ENCODE assay signal across 21 cellular contexts in genomic region chr20:5774438-5774837, GRCh38.
"Had no signal": no experiment of that assay in that cellular context is flagged by ENCODE, and none has a peak within 500 bp of the region (broad histone marks: within the 10 kb centered on the region; RNA-seq: fewer than 3 reads in every experiment).

No MANE protein-coding gene starts in this region.

- H3K4me1 ChIP-seq: pancreas, sigmoid colon, tibial artery had no signal

- H3K9me3 ChIP-seq: colonic mucosa, pancreas, sigmoid colon, tibial artery had no signal

- H3K9me3 Mint-ChIP-seq: activated CD4-positive, alpha-beta memory T cell treated with anti-CD3 and anti-CD28 coated beads, Interleukin-2, amount 10 ng/mL, durations not matched to agents 7 days and 5 days; activated naive CD4-positive, alpha-beta T cell treated with anti-CD3 and anti-CD28 coated beads for 36 hours; activated T-cell treated with anti-CD3 and anti-CD28 coated beads, Interleukin-2, amount 50 U/mL, for 4 hours; endodermal cell; naive thymus-derived CD8-positive, alpha-beta T cell; T-helper 1 cell treated with Interleukin-12 subunit alpha and Interleukin-12 subunit beta and Interleukin-4 antibody, amounts not matched to agents 30 μg/mL and 1 μg/mL, for 36 hours had no signal

- H3K27ac Mint-ChIP-seq: activated CD4-positive, alpha-beta memory T cell treated with anti-CD3 and anti-CD28 coated beads, Interleukin-2, amount 10 ng/mL, durations not matched to agents 7 days and 5 days; activated CD4-positive, alpha-beta T cell treated with anti-CD3 and anti-CD28 coated beads for 36 hours; endodermal cell; T-helper 1 cell treated with Interleukin-12 subunit alpha and Interleukin-12 subunit beta and Interleukin-4 antibody, amounts not matched to agents 30 μg/mL and 1 μg/mL, for 36 hours had no signal

- H3K27ac ChIP-seq: brain microvascular endothelial cell, colonic mucosa, epithelial cell of prostate, hepatocyte, pancreas, sigmoid colon, tibial artery had no signal

- H3K79me2 ChIP-seq: hepatocyte had no signal

- H2AFZ ChIP-seq: hepatocyte had no signal

- H3K4me3 Mint-ChIP-seq: activated CD4-positive, alpha-beta memory T cell treated with anti-CD3 and anti-CD28 coated beads, Interleukin-2, amount 10 ng/mL, durations not matched to agents 7 days and 5 days; activated CD4-positive, alpha-beta T cell treated with anti-CD3 and anti-CD28 coated beads for 36 hours; activated naive CD4-positive, alpha-beta T cell treated with anti-CD3 and anti-CD28 coated beads for 36 hours; activated T-cell treated with anti-CD3 and anti-CD28 coated beads, Interleukin-2, amount 50 U/mL, for 4 hours; endodermal cell; naive thymus-derived CD8-positive, alpha-beta T cell; T-helper 1 cell treated with Interleukin-12 subunit alpha and Interleukin-12 subunit beta and Interleukin-4 antibody, amounts not matched to agents 30 μg/mL and 1 μg/mL, for 36 hours had no signal

- H3K27me3 Mint-ChIP-seq: activated CD4-positive, alpha-beta memory T cell treated with anti-CD3 and anti-CD28 coated beads, Interleukin-2, amount 10 ng/mL, durations not matched to agents 7 days and 5 days; activated CD4-positive, alpha-beta T cell treated with anti-CD3 and anti-CD28 coated beads for 36 hours; naive thymus-derived CD8-positive, alpha-beta T cell had no signal

- H3K4me2 ChIP-seq: hepatocyte had no signal

- H3K4me1 Mint-ChIP-seq: activated CD4-positive, alpha-beta memory T cell treated with anti-CD3 and anti-CD28 coated beads, Interleukin-2, amount 10 ng/mL, durations not matched to agents 7 days and 5 days had no signal

- DNase-seq: activated CD4-positive, alpha-beta memory T cell treated with anti-CD3 and anti-CD28 coated beads, Interleukin-2, amount 10 ng/mL, durations not matched to agents 7 days and 5 days; activated CD4-positive, alpha-beta T cell treated with anti-CD3 and anti-CD28 coated beads for 36 hours; activated naive CD4-positive, alpha-beta T cell treated with anti-CD3 and anti-CD28 coated beads for 36 hours; activated T-cell treated with anti-CD3 and anti-CD28 coated beads, Interleukin-2, amount 50 U/mL, for 4 hours; aorta; brain microvascular endothelial cell; central memory CD4-positive, alpha-beta T cell; colonic mucosa; endodermal cell; foreskin fibroblast; left cardiac atrium; mesendoderm; naive thymus-derived CD8-positive, alpha-beta T cell; pancreas; sigmoid colon; stimulated activated naive CD8-positive, alpha-beta T cell treated with anti-CD3 and anti-CD28 coated beads, Interleukin-15, Interleukin-2, amounts not matched to agents 100 U/mL and 50 U/mL, for 24 hours; substantia nigra; tibial artery had no signal

- H3K36me3 ChIP-seq: brain microvascular endothelial cell, colonic mucosa had no signal

- H3K4me3 ChIP-seq: colonic mucosa, hepatocyte, pancreas, sigmoid colon, tibial artery had no signal

- H3K27me3 ChIP-seq: brain microvascular endothelial cell, colonic mucosa, hepatocyte, pancreas, sigmoid colon, tibial artery had no signal

- ATAC-seq: activated CD4-positive, alpha-beta T cell treated with anti-CD3 and anti-CD28 coated beads for 36 hours; activated T-cell treated with anti-CD3 and anti-CD28 coated beads, Interleukin-2, amount 50 U/mL, for 4 hours; left cardiac atrium; naive thymus-derived CD8-positive, alpha-beta T cell; pancreas; stimulated activated naive CD8-positive, alpha-beta T cell treated with anti-CD3 and anti-CD28 coated beads, Interleukin-15, Interleukin-2, amounts not matched to agents 100 U/mL and 50 U/mL, for 24 hours had no signal
